Comparison of ENCODE assay signal across 8 cellular contexts in genomic region chr9:121071356-121071755, GRCh38. TPM values are rescaled to one million over a fixed set of nuclear protein-coding genes. Genes with fewer than 3 reads are reported as not detected.
DNase-seq lines count a peak whose midpoint lies in the region; ATAC-seq lines count a peak whose summit lies in the region.

No MANE protein-coding gene starts in this region.

- no peak overlapping the region for H3K56ac ChIP-seq in mesendoderm (ENCODE audit: low read length)

- intact Hi-C loops in activated T-helper 1 cell treated with anti-CD3 and anti-CD28 coated beads, Interleukin-12 subunit alpha, Interleukin-12 subunit beta, Interleukin-2, Interleukin-4 antibody, amounts not matched to agents 30 ng/mL and 10 ng/mL and 1 ng/mL, durations not matched to agents 14 hours and 24 hours and 36 hours (cut with micrococcal nuclease), result no loop called here

- H3K9me3 ChIP-seq in BLaER1 treated with 17β-estradiol and CSF1 and Interleukin-3, amounts not matched to agents 10 nM and 100 nM (replicated peaks in 1 of 11), result peaks cover 0 to 30% (median 23%) of the 10 kb centered on the region in 11 experiments; a peak in 18 of 22 replicates
- no peaks in the 10 kb centered on the region for H3K9me3 ChIP-seq in HAP-1
- no peaks in the 10 kb centered on the region for H3K9me3 ChIP-seq in mucosa of rectum (ENCODE audit: control insufficient read depth in 2 of 2, low read length in 2 of 2)

- peak overlapping the region; percentile 11 to 95 (median 90); a peak in 21 of 22 replicates for H3K27ac ChIP-seq in BLaER1 treated with 17β-estradiol and CSF1 and Interleukin-3, amounts not matched to agents 10 nM and 100 nM
- H3K27ac ChIP-seq in mucosa of rectum (ENCODE audit: low read depth in 2 of 2, low read length in 2 of 2) (peak overlapping the region; percentile 44 to 65), mesendoderm (ENCODE audit: low read depth, low read length) (no peak overlapping the region)

- ATAC-seq in GM21367 (IDR thresholded peaks at IDR 0.05; ENCODE audit: unreplicated experiment), result no peak
- no peak for ATAC-seq in HG03521 (IDR thresholded peaks at IDR 0.05; ENCODE audit: unreplicated experiment)
- ATAC-seq in GM21360 (IDR thresholded peaks at IDR 0.05; ENCODE audit: unreplicated experiment), result no peak

- no peak overlapping the region for H2BK15ac ChIP-seq in mesendoderm (replicated peaks; ENCODE audit: low read depth)

- peak overlapping the region; percentile 50 to 75 (median 70); a peak in 21 of 22 replicates for H3K9ac ChIP-seq in BLaER1 treated with 17β-estradiol and CSF1 and Interleukin-3, amounts not matched to agents 10 nM and 100 nM
- H3K9ac ChIP-seq in mucosa of rectum (ENCODE audit: low read depth in 1 of 2, low read length in 2 of 2) (peak overlapping the region; percentile 14 to 42), mesendoderm (ENCODE audit: low read length) (no peak overlapping the region)

- no peak overlapping the region for H4K5ac ChIP-seq in mesendoderm (ENCODE audit: low read length)

- H2BK120ac ChIP-seq in mesendoderm (ENCODE audit: low read depth, low read length), result no peak overlapping the region

- H4K8ac ChIP-seq in mesendoderm (ENCODE audit: low read depth, low read length), result no peak overlapping the region

- no CpG with 5 or more reads among the region's 2 CpGs for WGBS in mesendoderm (ENCODE audit: extremely low coverage, insufficient coverage, low lambda C conversion rate)

- H3K4me2 ChIP-seq in BLaER1 treated with 17β-estradiol and CSF1 and Interleukin-3, amounts not matched to agents 10 nM and 100 nM, result peak overlapping the region; percentile 75 to 98 (median 91)
- H3K4me2 ChIP-seq in mesendoderm (ENCODE audit: low read length), result no peak overlapping the region

- no peaks in the 10 kb centered on the region for H3K79me2 ChIP-seq in mesendoderm (ENCODE audit: control insufficient read depth, insufficient read depth, low read length)

- H3K9me3 Mint-ChIP-seq in activated T-helper 1 cell treated with anti-CD3 and anti-CD28 coated beads, Interleukin-12 subunit alpha, Interleukin-12 subunit beta, Interleukin-2, Interleukin-4 antibody, amounts not matched to agents 30 ng/mL and 10 ng/mL and 1 ng/mL, durations not matched to agents 14 hours and 24 hours and 36 hours, result peaks cover 16% of the 10 kb centered on the region

- no peak for DNase-seq in HAP-1 (ENCODE audit: low spot score in 2 of 2)
- DNase-seq in activated T-helper 1 cell treated with anti-CD3 and anti-CD28 coated beads, Interleukin-12 subunit alpha, Interleukin-12 subunit beta, Interleukin-2, Interleukin-4 antibody, amounts not matched to agents 30 ng/mL and 10 ng/mL and 1 ng/mL, durations not matched to agents 14 hours and 24 hours and 36 hours (ENCODE audit: low spot score), result no peak
- DNase-seq in mesendoderm, result no peak

- H3K23ac ChIP-seq in mesendoderm (ENCODE audit: low read length), result no peak overlapping the region

- H3K4me1 ChIP-seq in BLaER1 treated with 17β-estradiol and CSF1 and Interleukin-3, amounts not matched to agents 10 nM and 100 nM, result peaks cover 38 to 45% (median 42%) of the 10 kb centered on the region in 10 experiments
- H3K4me1 ChIP-seq in HAP-1 (peaks cover 12% of the 10 kb centered on the region), mucosa of rectum (ENCODE audit: control insufficient read depth in 2 of 2, insufficient read depth in 2 of 2, low read length in 2 of 2) (peaks cover 6 to 7% of the 10 kb centered on the region in 2 donors), mesendoderm (ENCODE audit: control insufficient read depth, low read depth, low read length) (no peaks in the 10 kb centered on the region)

- peaks cover 5% of the 10 kb centered on the region for H3K36me3 Mint-ChIP-seq in activated T-helper 1 cell treated with anti-CD3 and anti-CD28 coated beads, Interleukin-12 subunit alpha, Interleukin-12 subunit beta, Interleukin-2, Interleukin-4 antibody, amounts not matched to agents 30 ng/mL and 10 ng/mL and 1 ng/mL, durations not matched to agents 14 hours and 24 hours and 36 hours (ENCODE audit: low read depth)

- in situ Hi-C loops in HAP-1 (cut with MboI; ENCODE audit: low sequenced_read_pairs), result no loop called here

- peak overlapping the region; percentile 36 to 58 (median 48) for H3K4me3 ChIP-seq in BLaER1 treated with 17β-estradiol and CSF1 and Interleukin-3, amounts not matched to agents 10 nM and 100 nM
- H3K4me3 ChIP-seq in HAP-1 (peak overlapping the region; percentile 8; the same call in 1 of the 2 replicates), mucosa of rectum (ENCODE audit: low read length in 2 of 2) (peak overlapping the region in 1 of 2 donors; percentile 72), mesendoderm (ENCODE audit: low read length) (no peak overlapping the region)

- no peaks in the 10 kb centered on the region for H4K20me1 ChIP-seq in BLaER1 treated with 17β-estradiol and CSF1 and Interleukin-3, amounts not matched to agents 10 nM and 100 nM

- peaks cover 47% of the 10 kb centered on the region for H3K4me1 Mint-ChIP-seq in activated T-helper 1 cell treated with anti-CD3 and anti-CD28 coated beads, Interleukin-12 subunit alpha, Interleukin-12 subunit beta, Interleukin-2, Interleukin-4 antibody, amounts not matched to agents 30 ng/mL and 10 ng/mL and 1 ng/mL, durations not matched to agents 14 hours and 24 hours and 36 hours (ENCODE audit: low read depth)

- H2AK5ac ChIP-seq in mesendoderm (ENCODE audit: low read length), result no peak overlapping the region

- H3K27me3 Mint-ChIP-seq in activated T-helper 1 cell treated with anti-CD3 and anti-CD28 coated beads, Interleukin-12 subunit alpha, Interleukin-12 subunit beta, Interleukin-2, Interleukin-4 antibody, amounts not matched to agents 30 ng/mL and 10 ng/mL and 1 ng/mL, durations not matched to agents 14 hours and 24 hours and 36 hours (ENCODE audit: insufficient read depth), result no peaks in the 10 kb centered on the region

- H2BK5ac ChIP-seq in mesendoderm (ENCODE audit: low read length), result no peak overlapping the region

- no peaks in the 10 kb centered on the region for H3K79me1 ChIP-seq in mesendoderm (ENCODE audit: low read length)

- no peak overlapping the region for H3K18ac ChIP-seq in mesendoderm (ENCODE audit: low read length)

- H3K36me3 ChIP-seq in BLaER1 treated with 17β-estradiol and CSF1 and Interleukin-3, amounts not matched to agents 10 nM and 100 nM, result peaks cover 0 to 8% (median 0%) of the 10 kb centered on the region in 11 experiments; a peak in 3 of 22 replicates
- no peaks in the 10 kb centered on the region for H3K36me3 ChIP-seq in HAP-1 (replicated peaks)
- H3K36me3 ChIP-seq in mucosa of rectum (ENCODE audit: control insufficient read depth in 2 of 2, insufficient read depth in 2 of 2, low read length in 2 of 2), result no peaks in the 10 kb centered on the region
- H3K36me3 ChIP-seq in mesendoderm (ENCODE audit: control insufficient read depth, insufficient read depth, low read length), result no peaks in the 10 kb centered on the region

- peak overlapping the region; percentile 80 for H3K27ac Mint-ChIP-seq in activated T-helper 1 cell treated with anti-CD3 and anti-CD28 coated beads, Interleukin-12 subunit alpha, Interleukin-12 subunit beta, Interleukin-2, Interleukin-4 antibody, amounts not matched to agents 30 ng/mL and 10 ng/mL and 1 ng/mL, durations not matched to agents 14 hours and 24 hours and 36 hours

- H3K4me3 Mint-ChIP-seq in activated T-helper 1 cell treated with anti-CD3 and anti-CD28 coated beads, Interleukin-12 subunit alpha, Interleukin-12 subunit beta, Interleukin-2, Interleukin-4 antibody, amounts not matched to agents 30 ng/mL and 10 ng/mL and 1 ng/mL, durations not matched to agents 14 hours and 24 hours and 36 hours, result peak overlapping the region; percentile 84

- H3K4ac ChIP-seq in mesendoderm (ENCODE audit: low read depth, low read length), result no peak overlapping the region

- H3K27me3 ChIP-seq in BLaER1 treated with 17β-estradiol and CSF1 and Interleukin-3, amounts not matched to agents 10 nM and 100 nM, result no peaks in the 10 kb centered on the region
- H3K27me3 ChIP-seq in HAP-1 (ENCODE audit: low read depth), result no peaks in the 10 kb centered on the region
- no peaks in the 10 kb centered on the region for H3K27me3 ChIP-seq in mucosa of rectum (ENCODE audit: control insufficient read depth in 2 of 2, insufficient read depth in 2 of 2, low read length in 2 of 2)
- no peaks in the 10 kb centered on the region for H3K27me3 ChIP-seq in mesendoderm (ENCODE audit: insufficient read depth, low read length, poor library complexity)

RNA-seq across cellular contexts. Expression of gene CNTRL, which starts 3.4 kb away (rescaled TPM):
- 69.9 and 74.2 TPM in 2 replicates for total RNA-seq in activated T-helper 1 cell treated with anti-CD3 and anti-CD28 coated beads, Interleukin-12 subunit alpha, Interleukin-12 subunit beta, Interleukin-2, Interleukin-4 antibody, amounts not matched to agents 30 ng/mL and 10 ng/mL and 1 ng/mL, durations not matched to agents 14 hours and 24 hours and 36 hours
- 8.6 TPM for polyA plus RNA-seq in mesendoderm (2013, experiment 1 of 2)
- polyA plus RNA-seq in mesendoderm (2013, experiment 2 of 2), result 8.8 TPM

RNA-seq across cellular contexts. Expression of gene C5, which starts 21.3 kb away (rescaled TPM):
- 1.2 and 1.9 TPM in 2 replicates for total RNA-seq in activated T-helper 1 cell treated with anti-CD3 and anti-CD28 coated beads, Interleukin-12 subunit alpha, Interleukin-12 subunit beta, Interleukin-2, Interleukin-4 antibody, amounts not matched to agents 30 ng/mL and 10 ng/mL and 1 ng/mL, durations not matched to agents 14 hours and 24 hours and 36 hours
- polyA plus RNA-seq in mesendoderm (2013, experiment 1 of 2), result 0.15 TPM
- 0.08 TPM for polyA plus RNA-seq in mesendoderm (2013, experiment 2 of 2)
